ENCODE assay signal across 19 cellular contexts in the genomic region with DNA sequence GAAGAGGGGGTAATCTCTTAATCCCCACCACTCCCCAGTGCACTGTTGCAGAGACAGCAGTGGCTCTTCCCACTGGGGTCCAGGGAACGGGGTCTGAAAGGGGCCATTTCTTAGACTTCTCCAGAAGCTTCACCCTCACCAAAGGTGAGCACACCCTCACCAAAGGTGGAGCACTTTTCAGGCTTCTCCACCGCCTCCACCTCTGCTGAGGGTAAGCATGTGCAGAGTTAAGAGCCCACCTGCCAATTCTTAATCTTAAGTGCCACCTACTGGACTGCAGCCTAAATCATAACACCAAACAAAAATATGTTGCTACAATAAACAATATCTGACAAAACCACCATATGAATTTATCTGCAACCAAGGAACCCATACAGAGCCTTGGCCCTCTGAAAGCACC. TPM values are rescaled to one million over a fixed set of nuclear protein-coding genes. Genes with fewer than 3 reads are reported as not detected.
DNase-seq lines count a peak whose midpoint lies in the region; ATAC-seq, FAIRE-seq and TF ChIP-seq lines count a peak whose summit lies in the region.
"Had no signal": no experiment of that assay in that cellular context is flagged by ENCODE, and none has a peak within 500 bp of the region (broad histone marks: within the 10 kb centered on the region; RNA-seq: fewer than 3 reads in every experiment).

No MANE protein-coding gene starts in this region.

- POLR2A ChIA-PET in SK-N-SH (lab: Yijun Ruan, JAX), result no interaction called here
- POLR2A ChIA-PET in H1 (lab: Charles Lee; ENCODE audit: partially characterized antibody), result no interaction called here

- H3K9me2 ChIP-seq in SK-N-SH, result no peaks in the 10 kb centered on the region
- H3K9me2 ChIP-seq in OCI-LY1 (ENCODE audit: low read depth, low read length), result no peaks in the 10 kb centered on the region

- TF ChIP-seq POLR2A in H1 (IDR thresholded peaks at IDR 0.05; ENCODE audit: control extremely low read depth in 1 of 2, low read depth in 2 of 2, low read length in 2 of 2) (no peak), stomach (IDR thresholded peaks at IDR 0.05) (no peak)

- H2AK5ac ChIP-seq in H1 (ENCODE audit: low read depth, low read length), result no peak overlapping the region

- H2BK20ac ChIP-seq in H1 (ENCODE audit: low read length), result no peak overlapping the region

- no peaks in the 10 kb centered on the region for H3K4me1 ChIP-seq in SK-N-SH (ENCODE audit: control insufficient read depth in 1 of 2, insufficient read depth in 2 of 2, low read depth in 1 of 2, low read length in 1 of 2)
- peaks cover 9% of the 10 kb centered on the region for H3K4me1 ChIP-seq in OCI-LY1 (ENCODE audit: insufficient read depth, low read length, severe bottlenecking)
- peaks cover 2 to 10% (median 5%) of the 10 kb centered on the region in 4 experiments; a peak in 2 of 7 replicates for H3K4me1 ChIP-seq in H1 (replicated peaks in 1 of 4; ENCODE audit: control insufficient read depth in 3 of 4, insufficient read depth in 4 of 4, low read length in 3 of 4)
- peaks cover 0 to 26% (median 6%) of the 10 kb centered on the region in 4 donors for H3K4me1 ChIP-seq in stomach
- H3K4me1 ChIP-seq: BLaER1 had no signal

- no peak overlapping the region for H2BK120ac ChIP-seq in H1 (replicated peaks; ENCODE audit: low read depth, low read length)

- H3K9ac ChIP-seq in SK-N-SH, result no peak overlapping the region
- no peak overlapping the region for H3K9ac ChIP-seq in OCI-LY1 (ENCODE audit: low read length)
- no peak overlapping the region for H3K9ac ChIP-seq in H1 (replicated peaks in 1 of 4; ENCODE audit: extremely low read depth in 1 of 4, low read depth in 3 of 4, low read length in 3 of 4)
- H3K9ac ChIP-seq: BLaER1 had no signal

- H3K4me2 ChIP-seq in SK-N-SH (no peak overlapping the region), OCI-LY1 (ENCODE audit: low read length) (no peak overlapping the region), H1 (ENCODE audit: insufficient read depth in 1 of 2, low read depth in 2 of 2, low read length in 2 of 2) (no peak overlapping the region)
- H3K4me2 ChIP-seq: BLaER1 had no signal

- no peaks in the 10 kb centered on the region for H3K27me3 ChIP-seq in SK-N-SH (ENCODE audit: insufficient read depth)
- no peaks in the 10 kb centered on the region for H3K27me3 ChIP-seq in OCI-LY1 (ENCODE audit: insufficient read depth, low read length)
- H3K27me3 ChIP-seq in H1 (replicated peaks in 1 of 4; ENCODE audit: control insufficient read depth in 3 of 4, extremely low read depth in 1 of 4, insufficient read depth in 3 of 4, low read length in 3 of 4), result no peaks in the 10 kb centered on the region
- no peaks in the 10 kb centered on the region for H3K27me3 ChIP-seq in stomach
- H3K27me3 ChIP-seq: BLaER1 had no signal

- DNase-seq in SK-N-SH (no peak), GM10266 (ENCODE audit: extremely low spot score) (no peak), H1 (ENCODE audit: low read depth in 1 of 2, low spot score in 2 of 2) (no peak), pons (ENCODE audit: low spot score) (no peak), NCI-H2196 (lab: John Stamatoyannopoulos, UW; ENCODE audit: unreplicated experiment) (no peak), stomach (no peak)
- DNase-seq: CD8-positive, alpha-beta T cell; GF-D8; IMR-90; NCI-H187; NCI-H2171 treated with DMSO at 0.1 percent for 48 hours; NCI-H774; SHP77 treated with DMSO at 0.1 percent for 48 hours had no signal

- no peak overlapping the region for H2BK15ac ChIP-seq in H1 (ENCODE audit: low read length)

- TF ChIP-seq CTCF in SK-N-SH (IDR thresholded peaks at IDR 0.05) (no peak), GM10266 (IDR thresholded peaks at IDR 0.05; ENCODE audit: control insufficient read depth, insufficient read depth, low read depth, missing control alignments) (peak; percentile 6), OCI-LY1 (IDR thresholded peaks at IDR 0.05; ENCODE audit: low read length) (peak; percentile 36; the same call in 1 of the 2 replicates), H1 (IDR thresholded peaks at IDR 0.05; ENCODE audit: control extremely low read depth in 1 of 3, insufficient read depth in 1 of 3, low read depth in 1 of 3, low read length in 3 of 3) (no peak), stomach (IDR thresholded peaks at IDR 0.05) (no peak)

- H3K23me2 ChIP-seq in H1 (ENCODE audit: low read depth, low read length), result no peaks in the 10 kb centered on the region

- no peaks in the 10 kb centered on the region for H3K79me1 ChIP-seq in H1 (ENCODE audit: low read depth, low read length)

- H3K9me3 ChIP-seq in SK-N-SH, result peaks cover 14% of the 10 kb centered on the region; the same call in 1 of the 2 replicates
- peaks cover 14% of the 10 kb centered on the region; the same call in 1 of the 2 replicates for H3K9me3 ChIP-seq in OCI-LY1 (ENCODE audit: low read length)
- H3K9me3 ChIP-seq in H1 (ENCODE audit: insufficient read depth in 2 of 2, low read depth in 1 of 2, low read length in 1 of 2), result no peaks in the 10 kb centered on the region; a peak in 1 of 4 replicates
- H3K9me3 ChIP-seq in stomach, result peaks cover 0 to 16% (median 3%) of the 10 kb centered on the region in 4 donors

- TF ChIP-seq EP300 in SK-N-SH (IDR thresholded peaks at IDR 0.05; ENCODE audit: borderline replicate concordance in 1 of 2, low read depth in 1 of 2, low read length in 1 of 2) (no peak), H1 (IDR thresholded peaks at IDR 0.05; ENCODE audit: borderline replicate concordance in 1 of 2, low read depth in 2 of 2, low read length in 2 of 2) (no peak), stomach (IDR thresholded peaks at IDR 0.05) (no peak)

- H3K23ac ChIP-seq in H1 (ENCODE audit: insufficient read length), result no peak overlapping the region

- H3K14ac ChIP-seq in H1 (ENCODE audit: insufficient read length), result no peak overlapping the region

- H2BK12ac ChIP-seq in H1 (ENCODE audit: low read depth, low read length), result no peak overlapping the region

- H3K79me2 ChIP-seq in SK-N-SH (ENCODE audit: insufficient read depth) (peaks cover 68% of the 10 kb centered on the region), OCI-LY1 (ENCODE audit: insufficient read depth, low read length) (peaks cover 81% of the 10 kb centered on the region), H1 (ENCODE audit: control insufficient read depth in 1 of 2, insufficient read depth in 2 of 2, low read length in 2 of 2) (peaks cover 0 to 100% of the 10 kb centered on the region in 2 experiments; a peak in 3 of 4 replicates)

- H3K36me3 ChIP-seq in SK-N-SH (replicated peaks in 1 of 2; ENCODE audit: control insufficient read depth in 1 of 2, insufficient read depth in 2 of 2, low read length in 1 of 2) (peaks cover 0 to 3% of the 10 kb centered on the region in 2 experiments), OCI-LY1 (ENCODE audit: insufficient read depth, low read length) (peaks cover 9% of the 10 kb centered on the region; the same call in 1 of the 2 replicates), H1 (ENCODE audit: control insufficient read depth in 2 of 4, insufficient read depth in 4 of 4, low read length in 3 of 4) (no peaks in the 10 kb centered on the region), stomach (no peaks in the 10 kb centered on the region)
- H3K36me3 ChIP-seq: HAP-1 had no signal

- no peak for ATAC-seq in SK-N-SH treated with all-trans-retinoic acid at 6 μM for 48 hours
- ATAC-seq: CD8-positive, alpha-beta T cell had no signal

- TF ChIP-seq RAD21 in SK-N-SH (IDR thresholded peaks at IDR 0.05; ENCODE audit: low read length) (0 out of 2 replicates have a peak, but pooled peaks have one; percentile 16), H1 (IDR thresholded peaks at IDR 0.05 in 1 of 2, conservative IDR thresholded peaks at IDR 0.05 in 1 of 2; ENCODE audit: low read depth in 2 of 2, low read length in 2 of 2) (peak in 1 of 2 experiments; percentile 27; a peak in 1 of 4 replicates)

- 0 out of 2 replicates have a peak, but pooled peaks cover 13% of the 10 kb centered on the region for H4K20me1 ChIP-seq in SK-N-SH (ENCODE audit: insufficient read depth)
- no peaks in the 10 kb centered on the region for H4K20me1 ChIP-seq in OCI-LY1 (ENCODE audit: insufficient read depth, low read length)
- no peaks in the 10 kb centered on the region for H4K20me1 ChIP-seq in H1 (replicated peaks in 1 of 2; ENCODE audit: control insufficient read depth in 1 of 2, insufficient read depth in 2 of 2, low read length in 2 of 2)

- H4K8ac ChIP-seq in H1 (ENCODE audit: extremely low read depth, insufficient read depth, low read length), result no peak overlapping the region

- H3K4ac ChIP-seq in H1 (replicated peaks; ENCODE audit: insufficient read length, low read depth, low read length), result no peak overlapping the region

- H3K4me3 ChIP-seq in SK-N-SH (ENCODE audit: low read depth in 2 of 2, low read length in 1 of 2) (no peak overlapping the region), OCI-LY1 (ENCODE audit: low read depth, low read length, poor library complexity, severe bottlenecking) (no peak overlapping the region), H1 (ENCODE audit: extremely low read depth in 1 of 4, insufficient read depth in 2 of 4, low read depth in 3 of 4, low read length in 4 of 4) (no peak overlapping the region), stomach (no peak overlapping the region)
- H3K4me3 ChIP-seq: BLaER1, HAP-1 had no signal

- H4K91ac ChIP-seq in H1 (replicated peaks; ENCODE audit: insufficient read length, low read length), result no peak overlapping the region

- intact Hi-C loops in stomach (cut with DNase I; ENCODE audit: low total_unique reads), result no loop called here

- no peak overlapping the region for H3K56ac ChIP-seq in H1 (replicated peaks; ENCODE audit: insufficient read length, low read depth, low read length)

- H2BK5ac ChIP-seq in H1 (ENCODE audit: low read depth, low read length), result peak overlapping the region; percentile 35; the same call in 1 of the 2 replicates

- H3K27ac ChIP-seq in SK-N-SH (ENCODE audit: low read depth in 2 of 2, low read length in 1 of 2) (no peak overlapping the region), OCI-LY1 (ENCODE audit: low read depth, low read length, poor library complexity, severe bottlenecking) (no peak overlapping the region), H1 (ENCODE audit: low read depth, low read length) (no peak overlapping the region), stomach (no peak overlapping the region)
- H3K27ac ChIP-seq: BLaER1 had no signal

- H3F3A ChIP-seq in SK-N-SH (replicated peaks; ENCODE audit: insufficient read depth), result no peaks in the 10 kb centered on the region
- no peaks in the 10 kb centered on the region for H3F3A ChIP-seq in OCI-LY1 (ENCODE audit: insufficient read depth, low read length)

- H4K5ac ChIP-seq in H1 (ENCODE audit: insufficient read length, low read depth, low read length), result no peak overlapping the region

- CTCF ChIA-PET in SK-N-SH (lab: Yijun Ruan, JAX), result interaction anchor here (0.9 to 1.4 kb wide), 2 partner anchors 18 to 26 kb away, joined by 3 read pairs; no protein-coding TSS in a partner anchor
- CTCF ChIA-PET in H1 (lab: Charles Lee; ENCODE audit: partially characterized antibody), result interaction anchor here (1.1 kb wide), 2 partner anchors 8 to 143 kb away, joined by 3 to 5 read pairs; no protein-coding TSS in a partner anchor

- 93% methylated on average over 2 of the region's 2 CpGs for WGBS in SK-N-SH (ENCODE audit: low lambda C conversion rate)
- 100% methylated on average over 1 of the region's 2 CpGs; no CpG with 5 or more reads in 1 of the 2 experiments for WGBS in H1 (ENCODE audit: extremely low coverage in 1 of 2, insufficient coverage in 1 of 2, insufficient read length in 1 of 2, insufficient replicate concordance in 2 of 2, low coverage in 1 of 2, low lambda C conversion rate in 2 of 2, missing lambda C conversion rate in 1 of 2), 2 experiments
- 95 to 100% (median 100%) methylated on average over 2 of the region's 2 CpGs for WGBS in stomach, 5 donors

- no peak overlapping the region for H3K18ac ChIP-seq in H1 (ENCODE audit: extremely low read depth, low read length)

- H2AFZ ChIP-seq in SK-N-SH (ENCODE audit: low read depth) (no peak overlapping the region), OCI-LY1 (ENCODE audit: low read length) (no peak overlapping the region), H1 (ENCODE audit: low read length) (no peak overlapping the region)

- no peak for FAIRE-seq in H1 (lab: Jason Lieb, UNC)
- FAIRE-seq: GM19239, RCC 7860 had no signal

RNA-seq across cellular contexts. Expression of a gene that starts 27.0 kb away (rescaled TPM):
- polyA plus RNA-seq in SK-N-SH (2012; rRNA removed) (8.3 and 13.0 TPM in 2 replicates), H1 (2011; rRNA removed) (5.5 and 7.7 TPM in 2 replicates), stomach (1 to 10 TPM; 6.0 to 7.2 (median 6.8) TPM)
- 9.4 and 11.1 TPM in 2 replicates for polyA plus RNA-seq in SK-N-SH (2012; cell fraction: cytosol; rRNA removed)
- polyA plus RNA-seq in SK-N-SH (2012; cell fraction: nucleus; rRNA removed), result 11.5 and 12.8 TPM in 2 replicates
- 27.0 and 27.4 TPM in 2 replicates for total RNA-seq in H1 (2021; fragmentation: NEBNext Ultra II Directional; extraction: Animal tissue kit (Norgen Biotek cat#: 25700))
- 9.6 TPM for polyA plus RNA-seq in H1 (2011; cell fraction: cytosol; rRNA removed)
- polyA plus RNA-seq in H1 (2011; cell fraction: nucleus; rRNA removed), result 12.6 TPM
- 8.7 to 16.9 TPM (median 15.2 TPM) in 4 replicates for polyA plus RNA-seq in H1 (2012, experiment 1 of 2)
- 0.60 TPM for polyA plus RNA-seq in H1 (2012, experiment 2 of 2)
- polyA plus RNA-seq in H1 (2013, experiment 1 of 2), result 14.3 TPM
- 16.8 TPM for polyA plus RNA-seq in H1 (2013, experiment 2 of 2)
- 17.6 and 26.4 TPM in 2 replicates for polyA minus RNA-seq in H1 (2011; rRNA and poly(A)+ RNA removed)
- 9.8 TPM for polyA minus RNA-seq in H1 (2011; cell fraction: cytosol; rRNA and poly(A)+ RNA removed)
- polyA minus RNA-seq in H1 (2011; cell fraction: nucleus; rRNA and poly(A)+ RNA removed), result 70.5 TPM
- total RNA-seq in stomach, result 100 to 1,000 TPM in 2 of 5 donors, 10 to 100 TPM in 3; 26.8 to 115 (median 43.7) TPM

Comparison
In these comparisons a context has a peak if more than half of its experiments do, and no peak if none do; other contexts are left out.
1. CTCF ChIP-seq: peak in GM10266 (single experiment) and OCI-LY1 (single experiment); none in SK-N-SH (single experiment), H1 (0 of 3) and stomach (0 of 7).